In genomic region chr11:117185739-117186430, GRCh38 we compare ENCODE assay signal across 11 cellular contexts. TPM values are rescaled to one million over a fixed set of nuclear protein-coding genes. Genes with fewer than 3 reads are reported as not detected.
A peak's percentile ranks its signal among the peaks of the same experiment; 100 is the strongest.
DNase-seq lines count a peak whose midpoint lies in the region; ATAC-seq, FAIRE-seq and TF ChIP-seq lines count a peak whose summit lies in the region.
"Had no signal": no experiment of that assay in that cellular context is flagged by ENCODE, and none has a peak within 500 bp of the region (broad histone marks: within the 10 kb centered on the region; RNA-seq: fewer than 3 reads in every experiment).

No MANE protein-coding gene starts in this region.

- TF ChIP-seq POLR2A in right lobe of liver (IDR thresholded peaks at IDR 0.05) (no peak), HepG2 (IDR thresholded peaks at IDR 0.05; ENCODE audit: insufficient read depth in 1 of 2, low read depth in 2 of 2, low read length in 2 of 2) (no peak), Peyer's patch (IDR thresholded peaks at IDR 0.05) (no peak), GM18505 (IDR thresholded peaks at IDR 0.05; ENCODE audit: borderline replicate concordance, extremely low read depth, insufficient read depth, insufficient read length) (no peak)

- POLR2A ChIA-PET in HepG2 (lab: Yijun Ruan, JAX), result no interaction called here

- H3K36me3 ChIP-seq in right lobe of liver (peaks cover 0 to 64% (median 22%) of the 10 kb centered on the region in 4 donors), HepG2 (replicated peaks in 1 of 2; ENCODE audit: control insufficient read depth in 1 of 2, insufficient read depth in 2 of 2, low read length in 2 of 2) (peaks cover 8 to 24% of the 10 kb centered on the region in 2 experiments; a peak in 4 of 5 replicates), Peyer's patch (peaks cover 0 to 77% (median 0%) of the 10 kb centered on the region in 3 donors), upper lobe of right lung (peaks cover 42% of the 10 kb centered on the region)

- DNase-seq in right lobe of liver (peak in 2 of 3 donors; percentile 29 to 33), HepG2 (ENCODE audit: low spot score) (no peak), Peyer's patch (peak in 1 of 3 donors; percentile 38), upper lobe of right lung (no peak)
- DNase-seq: NCI-H524; stimulated activated CD4-positive, alpha-beta T cell treated with anti-CD3 and anti-CD28 coated beads, Interleukin-2, amount 100 ng/mL, for 24 hours had no signal

- H3K4me1 ChIP-seq in right lobe of liver, result peaks cover 0 to 3% (median 0%) of the 10 kb centered on the region in 4 donors
- peaks cover 24% of the 10 kb centered on the region for H3K4me1 ChIP-seq in HepG2 (ENCODE audit: insufficient read depth, low read length)
- H3K4me1 ChIP-seq in Peyer's patch, result peaks cover 2 to 17% (median 12%) of the 10 kb centered on the region in 4 donors
- peaks cover 8% of the 10 kb centered on the region for H3K4me1 ChIP-seq in upper lobe of right lung

- H3K9me3 ChIP-seq in right lobe of liver (no peaks in the 10 kb centered on the region), HepG2 (ENCODE audit: low read length) (no peaks in the 10 kb centered on the region), Peyer's patch (no peaks in the 10 kb centered on the region), upper lobe of right lung (no peaks in the 10 kb centered on the region)
- H3K9me3 ChIP-seq: neutrophil had no signal

- peak in 1 of 4 donors; percentile 24 for ATAC-seq in right lobe of liver
- no peak for ATAC-seq in HepG2
- ATAC-seq in upper lobe of right lung, result peak; percentile 12
- no peak for ATAC-seq in GM21529 (IDR thresholded peaks at IDR 0.05; ENCODE audit: unreplicated experiment)
- no peak for ATAC-seq in HG03175 (IDR thresholded peaks at IDR 0.05; ENCODE audit: unreplicated experiment)
- no peak for ATAC-seq in GM18505 (IDR thresholded peaks at IDR 0.05; ENCODE audit: unreplicated experiment)

- H3K27ac ChIP-seq in right lobe of liver, result no peak overlapping the region
- H3K27ac ChIP-seq in HepG2 (ENCODE audit: extremely low read length, insufficient read depth, low read length), result no peak overlapping the region
- peak overlapping the region; percentile 22 to 55 (median 52) for H3K27ac ChIP-seq in Peyer's patch
- peak overlapping the region; percentile 75 for H3K27ac ChIP-seq in layer of hippocampus (ENCODE audit: low read depth, low read length)
- peak overlapping the region; percentile 65 for H3K27ac ChIP-seq in upper lobe of right lung
- H3K27ac ChIP-seq: neutrophil had no signal

- no peaks in the 10 kb centered on the region for H3K79me2 ChIP-seq in HepG2 (ENCODE audit: insufficient read depth, low read length)

- H3K27me3 ChIP-seq in right lobe of liver (no peaks in the 10 kb centered on the region), HepG2 (ENCODE audit: control insufficient read depth in 1 of 2, insufficient read depth in 2 of 2, low read length in 2 of 2) (no peaks in the 10 kb centered on the region), Peyer's patch (no peaks in the 10 kb centered on the region), layer of hippocampus (ENCODE audit: control insufficient read depth, insufficient read depth, low read length) (no peaks in the 10 kb centered on the region), upper lobe of right lung (no peaks in the 10 kb centered on the region)
- H3K27me3 ChIP-seq: neutrophil had no signal

- H4K20me1 ChIP-seq in HepG2 (ENCODE audit: insufficient read depth, low read length), result no peaks in the 10 kb centered on the region; the same call in 1 of the 2 replicates

- 83% methylated on average over 4 of the region's 4 CpGs for WGBS in right lobe of liver (ENCODE audit: insufficient coverage, low coverage, low lambda C conversion rate, missing lambda C conversion rate)
- WGBS in HepG2 (ENCODE audit: low lambda C conversion rate), result 95% methylated on average over 3 of the region's 4 CpGs

- no peak overlapping the region for H2AFZ ChIP-seq in HepG2 (ENCODE audit: low read length)

- FAIRE-seq in HepG2 (lab: Jason Lieb, UNC), result no peak

- in situ Hi-C loops in HepG2 (cut with HindIII; ENCODE audit: extremely low pct_ligation_motif_present, low pct_unique_long_range_greater_than_20kb), result no loop called here

- no TSS peak for BruUV-seq in HepG2 (replicated peaks; lab: Mats Ljungman, UMichigan)

- intact Hi-C loops in right lobe of liver (cut with DNase I), result no loop called here
- intact Hi-C loops in HepG2 (cut with micrococcal nuclease; ENCODE audit: unreplicated experiment), result no loop called here
- intact Hi-C loops in upper lobe of right lung (cut with DNase I), result no loop called here

- TF ChIP-seq RAD21 in HepG2 (CRISPR knock-in tag; IDR thresholded peaks at IDR 0.05), result no peak

- TF ChIP-seq CTCF in right lobe of liver (IDR thresholded peaks at IDR 0.05) (no peak), HepG2 (CRISPR knock-in tag; IDR thresholded peaks at IDR 0.05) (no peak), Peyer's patch (IDR thresholded peaks at IDR 0.05) (no peak), upper lobe of right lung (IDR thresholded peaks at IDR 0.05) (no peak)

- H3K4me3 ChIP-seq in right lobe of liver, result no peak overlapping the region
- H3K4me3 ChIP-seq in HepG2 (replicated peaks in 1 of 3; ENCODE audit: insufficient read depth in 1 of 3, low read depth in 2 of 3, low read length in 3 of 3), result no peak overlapping the region
- no peak overlapping the region for H3K4me3 ChIP-seq in Peyer's patch
- H3K4me3 ChIP-seq in upper lobe of right lung, result no peak overlapping the region

- TF ChIP-seq EP300 in HepG2 (IDR thresholded peaks at IDR 0.05; ENCODE audit: low read depth in 2 of 2, low read length in 2 of 2) (no peak), HepG2 (CRISPR knock-in tag; IDR thresholded peaks at IDR 0.05; ENCODE audit: borderline replicate concordance) (no peak)

- H3K9ac ChIP-seq in HepG2 (ENCODE audit: insufficient read depth, low read depth, low read length), result no peak overlapping the region

- CTCF ChIA-PET in HepG2 (lab: Yijun Ruan, JAX; ENCODE audit: low intra/inter-chr PET ratio, low total read pairs), result no interaction called here

- no peak overlapping the region for H3K4me2 ChIP-seq in HepG2 (ENCODE audit: low read depth, low read length)

RNA-seq across cellular contexts. Expression of gene SIDT2, which starts 7.3 kb away (rescaled TPM):
- total RNA-seq in right lobe of liver (10 to 100 TPM; 24.6 to 49.9 (median 35.5) TPM), HepG2 (2016; rRNA removed; fragmentation: Illumina TruSeq; extraction: Trizol) (6.8 and 11.5 TPM in 2 replicates), Peyer's patch (100 to 1,000 TPM in 3 of 4 donors, 10 to 100 TPM in 1; 69.3 to 201 (median 162) TPM), upper lobe of right lung (107 TPM)
- 8.7 and 10.3 TPM in 2 replicates for total RNA-seq in HepG2 (2016; cell fraction: cytosol; rRNA removed; fragmentation: Illumina TruSeq; extraction: Trizol; ENCODE audit: low read depth)
- 6.4 and 12.0 TPM in 2 replicates for total RNA-seq in HepG2 (2016; cell fraction: insoluble cytoplasmic fraction; rRNA removed; fragmentation: Illumina TruSeq; extraction: Trizol)
- total RNA-seq in HepG2 (2016; cell fraction: membrane; rRNA removed; fragmentation: Illumina TruSeq; extraction: Trizol), result 8.6 and 9.5 TPM in 2 replicates
- 15.6 and 17.2 TPM in 2 replicates for total RNA-seq in HepG2 (2016; cell fraction: nucleus; rRNA removed; fragmentation: Illumina TruSeq; extraction: Trizol)
- polyA plus RNA-seq in HepG2 (2011; rRNA removed), result 26.8 and 28.0 TPM in 2 replicates
- polyA plus RNA-seq in HepG2 (2011; cell fraction: cytosol; rRNA removed), result 10.5 and 14.3 TPM in 2 replicates
- 82.0 and 109 TPM in 2 replicates for polyA plus RNA-seq in HepG2 (2011; cell fraction: nucleus; rRNA removed)
- polyA plus RNA-seq in HepG2 (2012), result 15.1 and 15.4 TPM in 2 replicates
- 1.9 and 2.2 TPM in 2 replicates for polyA plus RNA-seq in HepG2 (2016; cell fraction: cytosol; fragmentation: Illumina TruSeq; extraction: Trizol; ENCODE audit: low read depth)
- polyA plus RNA-seq in HepG2 (2016; cell fraction: insoluble cytoplasmic fraction; fragmentation: Illumina TruSeq; extraction: Trizol; ENCODE audit: low read depth), result 7.8 and 8.9 TPM in 2 replicates
- polyA plus RNA-seq in HepG2 (2016; cell fraction: membrane; fragmentation: Illumina TruSeq; extraction: Trizol; ENCODE audit: low read depth), result 6.0 and 6.6 TPM in 2 replicates
- polyA plus RNA-seq in HepG2 (2016; cell fraction: nucleus; fragmentation: Illumina TruSeq; extraction: Trizol; ENCODE audit: insufficient read depth, low read depth), result 24.9 and 26.7 TPM in 2 replicates
- polyA minus RNA-seq in HepG2 (2011; rRNA and poly(A)+ RNA removed; ENCODE audit: low replicate concordance), result 25.1 and 71.4 TPM in 2 replicates
- polyA minus RNA-seq in HepG2 (2011; cell fraction: cytosol; rRNA and poly(A)+ RNA removed), result 11.7 and 19.1 TPM in 2 replicates
- 32.3 and 34.8 TPM in 2 replicates for polyA minus RNA-seq in HepG2 (2011; cell fraction: nucleus; rRNA and poly(A)+ RNA removed)

RNA-seq across cellular contexts. Expression of gene TAGLN, which starts 13.3 kb away (rescaled TPM):
- total RNA-seq in right lobe of liver, result 100 to 1,000 TPM in 4 of 6 experiments, 10 to 100 TPM in 2; 41.2 to 158 (median 112) TPM
- total RNA-seq in HepG2 (2016; rRNA removed; fragmentation: Illumina TruSeq; extraction: Trizol), result 75.4 and 93.7 TPM in 2 replicates
- 15.8 and 16.5 TPM in 2 replicates for total RNA-seq in HepG2 (2016; cell fraction: cytosol; rRNA removed; fragmentation: Illumina TruSeq; extraction: Trizol; ENCODE audit: low read depth)
- total RNA-seq in HepG2 (2016; cell fraction: insoluble cytoplasmic fraction; rRNA removed; fragmentation: Illumina TruSeq; extraction: Trizol), result 83.7 and 102 TPM in 2 replicates
- 20.1 and 22.3 TPM in 2 replicates for total RNA-seq in HepG2 (2016; cell fraction: membrane; rRNA removed; fragmentation: Illumina TruSeq; extraction: Trizol)
- total RNA-seq in HepG2 (2016; cell fraction: nucleus; rRNA removed; fragmentation: Illumina TruSeq; extraction: Trizol), result 36.8 and 37.1 TPM in 2 replicates
- polyA plus RNA-seq in HepG2 (2011; rRNA removed), result 12.6 and 14.1 TPM in 2 replicates
- polyA plus RNA-seq in HepG2 (2011; cell fraction: cytosol; rRNA removed), result 11.6 and 11.8 TPM in 2 replicates
- polyA plus RNA-seq in HepG2 (2011; cell fraction: nucleus; rRNA removed), result 25.0 and 34.5 TPM in 2 replicates
- polyA plus RNA-seq in HepG2 (2012), result 3.6 and 5.8 TPM in 2 replicates
- 19.4 and 20.0 TPM in 2 replicates for polyA plus RNA-seq in HepG2 (2016; cell fraction: cytosol; fragmentation: Illumina TruSeq; extraction: Trizol; ENCODE audit: low read depth)
- 110 TPM in 2 replicates for polyA plus RNA-seq in HepG2 (2016; cell fraction: insoluble cytoplasmic fraction; fragmentation: Illumina TruSeq; extraction: Trizol; ENCODE audit: low read depth)
- 20.4 and 20.8 TPM in 2 replicates for polyA plus RNA-seq in HepG2 (2016; cell fraction: membrane; fragmentation: Illumina TruSeq; extraction: Trizol; ENCODE audit: low read depth)
- 55.4 and 61.9 TPM in 2 replicates for polyA plus RNA-seq in HepG2 (2016; cell fraction: nucleus; fragmentation: Illumina TruSeq; extraction: Trizol; ENCODE audit: insufficient read depth, low read depth)
- polyA minus RNA-seq in HepG2 (2011; rRNA and poly(A)+ RNA removed; ENCODE audit: low replicate concordance), result 1.5 and 8.0 TPM in 2 replicates
- 2.4 and 3.3 TPM in 2 replicates for polyA minus RNA-seq in HepG2 (2011; cell fraction: cytosol; rRNA and poly(A)+ RNA removed)
- polyA minus RNA-seq in HepG2 (2011; cell fraction: nucleus; rRNA and poly(A)+ RNA removed), result 5.0 and 7.5 TPM in 2 replicates
- total RNA-seq in Peyer's patch, result 100 to 1,000 TPM; 110 to 361 (median 254) TPM
- 465 TPM for total RNA-seq in upper lobe of right lung

RNA-seq across cellular contexts. Expression of gene PAFAH1B2, which starts 41.8 kb away (rescaled TPM):
- total RNA-seq in right lobe of liver (10 to 100 TPM; 22.2 to 39.1 (median 29.3) TPM), HepG2 (2016; rRNA removed; fragmentation: Illumina TruSeq; extraction: Trizol) (104 and 178 TPM in 2 replicates), Peyer's patch (10 to 100 TPM; 45.4 to 96.2 (median 66.9) TPM), upper lobe of right lung (86.9 TPM)
- total RNA-seq in HepG2 (2016; cell fraction: cytosol; rRNA removed; fragmentation: Illumina TruSeq; extraction: Trizol; ENCODE audit: low read depth), result 34.4 and 37.3 TPM in 2 replicates
- total RNA-seq in HepG2 (2016; cell fraction: insoluble cytoplasmic fraction; rRNA removed; fragmentation: Illumina TruSeq; extraction: Trizol), result 107 and 164 TPM in 2 replicates
- 37.1 and 43.1 TPM in 2 replicates for total RNA-seq in HepG2 (2016; cell fraction: membrane; rRNA removed; fragmentation: Illumina TruSeq; extraction: Trizol)
- 42.3 and 46.9 TPM in 2 replicates for total RNA-seq in HepG2 (2016; cell fraction: nucleus; rRNA removed; fragmentation: Illumina TruSeq; extraction: Trizol)
- polyA plus RNA-seq in HepG2 (2011; rRNA removed), result 27.0 and 28.8 TPM in 2 replicates
- 21.8 and 24.3 TPM in 2 replicates for polyA plus RNA-seq in HepG2 (2011; cell fraction: cytosol; rRNA removed)
- 15.1 and 15.4 TPM in 2 replicates for polyA plus RNA-seq in HepG2 (2011; cell fraction: nucleus; rRNA removed)
- 23.9 and 26.9 TPM in 2 replicates for polyA plus RNA-seq in HepG2 (2012)
- 2.7 and 3.0 TPM in 2 replicates for polyA plus RNA-seq in HepG2 (2016; cell fraction: cytosol; fragmentation: Illumina TruSeq; extraction: Trizol; ENCODE audit: low read depth)
- 70.7 and 75.2 TPM in 2 replicates for polyA plus RNA-seq in HepG2 (2016; cell fraction: insoluble cytoplasmic fraction; fragmentation: Illumina TruSeq; extraction: Trizol; ENCODE audit: low read depth)
- 12.5 and 14.8 TPM in 2 replicates for polyA plus RNA-seq in HepG2 (2016; cell fraction: membrane; fragmentation: Illumina TruSeq; extraction: Trizol; ENCODE audit: low read depth)
- 26.9 and 30.3 TPM in 2 replicates for polyA plus RNA-seq in HepG2 (2016; cell fraction: nucleus; fragmentation: Illumina TruSeq; extraction: Trizol; ENCODE audit: insufficient read depth, low read depth)
- polyA minus RNA-seq in HepG2 (2011; rRNA and poly(A)+ RNA removed; ENCODE audit: low replicate concordance), result 84.0 and 119 TPM in 2 replicates
- polyA minus RNA-seq in HepG2 (2011; cell fraction: cytosol; rRNA and poly(A)+ RNA removed), result 68.8 and 69.8 TPM in 2 replicates
- 42.0 and 56.1 TPM in 2 replicates for polyA minus RNA-seq in HepG2 (2011; cell fraction: nucleus; rRNA and poly(A)+ RNA removed)

RNA-seq across cellular contexts. Expression of gene PCSK7, which starts 46.0 kb away (rescaled TPM):
- total RNA-seq in right lobe of liver (10 to 100 TPM; 19.3 to 28.5 (median 25.8) TPM), HepG2 (2016; rRNA removed; fragmentation: Illumina TruSeq; extraction: Trizol) (6.8 and 13.8 TPM in 2 replicates), Peyer's patch (100 to 1,000 TPM; 136 to 244 (median 171) TPM), upper lobe of right lung (57.8 TPM)
- 7.8 and 8.9 TPM in 2 replicates for total RNA-seq in HepG2 (2016; cell fraction: cytosol; rRNA removed; fragmentation: Illumina TruSeq; extraction: Trizol; ENCODE audit: low read depth)
- 8.1 and 12.0 TPM in 2 replicates for total RNA-seq in HepG2 (2016; cell fraction: insoluble cytoplasmic fraction; rRNA removed; fragmentation: Illumina TruSeq; extraction: Trizol)
- total RNA-seq in HepG2 (2016; cell fraction: membrane; rRNA removed; fragmentation: Illumina TruSeq; extraction: Trizol), result 6.1 and 6.3 TPM in 2 replicates
- 16.5 and 17.3 TPM in 2 replicates for total RNA-seq in HepG2 (2016; cell fraction: nucleus; rRNA removed; fragmentation: Illumina TruSeq; extraction: Trizol)
- 13.4 and 14.4 TPM in 2 replicates for polyA plus RNA-seq in HepG2 (2011; rRNA removed)
- polyA plus RNA-seq in HepG2 (2011; cell fraction: cytosol; rRNA removed), result 6.8 and 10.0 TPM in 2 replicates
- polyA plus RNA-seq in HepG2 (2011; cell fraction: nucleus; rRNA removed), result 63.6 and 86.3 TPM in 2 replicates
- 4.8 and 7.7 TPM in 2 replicates for polyA plus RNA-seq in HepG2 (2012)
- polyA plus RNA-seq in HepG2 (2016; cell fraction: cytosol; fragmentation: Illumina TruSeq; extraction: Trizol; ENCODE audit: low read depth), result 1.6 and 1.8 TPM in 2 replicates
- 7.1 and 8.6 TPM in 2 replicates for polyA plus RNA-seq in HepG2 (2016; cell fraction: insoluble cytoplasmic fraction; fragmentation: Illumina TruSeq; extraction: Trizol; ENCODE audit: low read depth)
- 3.0 and 4.2 TPM in 2 replicates for polyA plus RNA-seq in HepG2 (2016; cell fraction: membrane; fragmentation: Illumina TruSeq; extraction: Trizol; ENCODE audit: low read depth)
- 59.8 and 63.8 TPM in 2 replicates for polyA plus RNA-seq in HepG2 (2016; cell fraction: nucleus; fragmentation: Illumina TruSeq; extraction: Trizol; ENCODE audit: insufficient read depth, low read depth)
- polyA minus RNA-seq in HepG2 (2011; rRNA and poly(A)+ RNA removed; ENCODE audit: low replicate concordance), result 16.5 and 37.7 TPM in 2 replicates
- polyA minus RNA-seq in HepG2 (2011; cell fraction: cytosol; rRNA and poly(A)+ RNA removed), result 3.3 and 6.0 TPM in 2 replicates
- 13.0 and 13.4 TPM in 2 replicates for polyA minus RNA-seq in HepG2 (2011; cell fraction: nucleus; rRNA and poly(A)+ RNA removed)

RNA-seq across cellular contexts. Expression of gene RNF214, which starts 46.6 kb away (rescaled TPM):
- 1 to 10 TPM; 5.6 to 9.4 (median 7.3) TPM for total RNA-seq in right lobe of liver
- total RNA-seq in HepG2 (2016; rRNA removed; fragmentation: Illumina TruSeq; extraction: Trizol), result 10.7 and 12.4 TPM in 2 replicates
- 4.7 and 5.5 TPM in 2 replicates for total RNA-seq in HepG2 (2016; cell fraction: cytosol; rRNA removed; fragmentation: Illumina TruSeq; extraction: Trizol; ENCODE audit: low read depth)
- 10.0 and 10.5 TPM in 2 replicates for total RNA-seq in HepG2 (2016; cell fraction: insoluble cytoplasmic fraction; rRNA removed; fragmentation: Illumina TruSeq; extraction: Trizol)
- 8.0 and 9.2 TPM in 2 replicates for total RNA-seq in HepG2 (2016; cell fraction: membrane; rRNA removed; fragmentation: Illumina TruSeq; extraction: Trizol)
- 11.2 and 11.4 TPM in 2 replicates for total RNA-seq in HepG2 (2016; cell fraction: nucleus; rRNA removed; fragmentation: Illumina TruSeq; extraction: Trizol)
- 12.6 and 12.8 TPM in 2 replicates for polyA plus RNA-seq in HepG2 (2011; rRNA removed)
- 5.0 and 8.9 TPM in 2 replicates for polyA plus RNA-seq in HepG2 (2011; cell fraction: cytosol; rRNA removed)
- polyA plus RNA-seq in HepG2 (2011; cell fraction: nucleus; rRNA removed), result 20.8 and 21.2 TPM in 2 replicates
- 9.1 and 10.6 TPM in 2 replicates for polyA plus RNA-seq in HepG2 (2012)
- polyA plus RNA-seq in HepG2 (2016; cell fraction: cytosol; fragmentation: Illumina TruSeq; extraction: Trizol; ENCODE audit: low read depth), result 2.7 and 3.1 TPM in 2 replicates
- polyA plus RNA-seq in HepG2 (2016; cell fraction: insoluble cytoplasmic fraction; fragmentation: Illumina TruSeq; extraction: Trizol; ENCODE audit: low read depth), result 10.6 and 13.7 TPM in 2 replicates
- polyA plus RNA-seq in HepG2 (2016; cell fraction: membrane; fragmentation: Illumina TruSeq; extraction: Trizol; ENCODE audit: low read depth), result 4.7 and 5.8 TPM in 2 replicates
- 26.2 and 27.4 TPM in 2 replicates for polyA plus RNA-seq in HepG2 (2016; cell fraction: nucleus; fragmentation: Illumina TruSeq; extraction: Trizol; ENCODE audit: insufficient read depth, low read depth)
- polyA minus RNA-seq in HepG2 (2011; rRNA and poly(A)+ RNA removed; ENCODE audit: low replicate concordance), result 20.7 and 43.7 TPM in 2 replicates
- polyA minus RNA-seq in HepG2 (2011; cell fraction: cytosol; rRNA and poly(A)+ RNA removed), result 10.5 and 12.9 TPM in 2 replicates
- 18.7 and 20.5 TPM in 2 replicates for polyA minus RNA-seq in HepG2 (2011; cell fraction: nucleus; rRNA and poly(A)+ RNA removed)
- 10 to 100 TPM; 10.2 to 32.2 (median 13.4) TPM for total RNA-seq in Peyer's patch
- 27.1 TPM for total RNA-seq in upper lobe of right lung

Comparison
In these comparisons a context has a peak if more than half of its experiments do, and no peak if none do; other contexts are left out.
1. DNase-seq: peak in right lobe of liver (2 of 3); none in HepG2 (single experiment) and upper lobe of right lung (single experiment).
2. H3K27ac ChIP-seq: peak in Peyer's patch (4 of 4), layer of hippocampus (single experiment) and upper lobe of right lung (single experiment); none in right lobe of liver (0 of 3) and HepG2 (single experiment).